In genomic region chr7:9324513-9324912, GRCh38 we compare ENCODE assay signal across 8 cellular contexts.
"Had no signal": no experiment of that assay in that cellular context is flagged by ENCODE, and none has a peak within 500 bp of the region (broad histone marks: within the 10 kb centered on the region; RNA-seq: fewer than 3 reads in every experiment).

No MANE protein-coding gene starts in this region.

- H3K4me1 Mint-ChIP-seq: IgD-negative memory B cell had no signal

- H3K27me3 Mint-ChIP-seq: IgD-negative memory B cell had no signal

- ATAC-seq: HepG2 had no signal

- FAIRE-seq: HepG2, HTR-8/SVneo had no signal

- H3K36me3 Mint-ChIP-seq: IgD-negative memory B cell had no signal

- DNase-seq: GM23248, GOT3, H9, HCEC 1CT, KBM-7 had no signal

- H3K4me3 Mint-ChIP-seq: H9, IgD-negative memory B cell had no signal

- H3K9me3 Mint-ChIP-seq: H9 had no signal

- H3K27ac Mint-ChIP-seq: H9, IgD-negative memory B cell had no signal
